ENCODE assay signal across 22 cellular contexts in the genomic region with DNA sequence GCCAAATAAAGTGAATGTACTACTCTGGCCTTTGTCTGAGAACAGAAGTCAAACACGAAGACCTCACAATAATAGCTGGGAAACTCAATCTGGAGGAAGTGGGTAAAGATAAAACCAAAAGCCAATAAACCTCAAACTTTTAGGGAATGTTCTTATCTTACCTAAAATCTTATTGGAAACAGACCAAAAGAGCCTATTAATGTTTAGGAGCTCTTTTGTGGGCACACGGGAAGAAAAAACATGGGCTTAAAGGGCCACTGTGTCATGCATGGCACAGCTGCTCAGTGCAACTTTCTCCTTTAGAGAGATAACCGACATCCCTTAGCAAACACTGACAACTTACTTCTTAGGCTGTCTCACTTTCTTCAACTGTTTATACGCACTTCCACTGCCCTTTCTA. TPM values are rescaled to one million over a fixed set of nuclear protein-coding genes. Genes with fewer than 3 reads are reported as not detected.
DNase-seq lines count a peak whose midpoint lies in the region; ATAC-seq, FAIRE-seq and TF ChIP-seq lines count a peak whose summit lies in the region.
"Had no signal": no experiment of that assay in that cellular context is flagged by ENCODE, and none has a peak within 500 bp of the region (broad histone marks: within the 10 kb centered on the region; RNA-seq: fewer than 3 reads in every experiment).

No MANE protein-coding gene starts in this region.

- no peak for FAIRE-seq in urothelium cell line (lab: Jason Lieb, UNC)

- no peaks in the 10 kb centered on the region; the same call in 1 of the 2 replicates for H3K27me3 Mint-ChIP-seq in HFFc6 (ENCODE audit: insufficient read depth)
- H3K27me3 Mint-ChIP-seq in activated naive CD8-positive, alpha-beta T cell treated with anti-CD3 and anti-CD28 coated beads, Interleukin-2, amount 50 U/mL, for 24 hours: no peaks in the 10 kb centered on the region
- H3K27me3 Mint-ChIP-seq: activated CD4-positive, alpha-beta T cell treated with anti-CD3 and anti-CD28 coated beads, Interleukin-2, amount 10 ng/mL, durations not matched to agents 7 days and 5 days; stimulated activated naive B cell treated with anti-CD40 and anti-IgM and Interleukin-4, amounts not matched to agents 10 μg/mL and 1 μg/mL and 100 μg/mL, for 72 hours had no signal

- H3K27me3 ChIP-seq in SK-N-SH (ENCODE audit: insufficient read depth): no peaks in the 10 kb centered on the region
- H3K27me3 ChIP-seq: tibial artery had no signal

- 28% methylated on average over 4 of the region's 4 CpGs for WGBS in SK-N-SH (ENCODE audit: low lambda C conversion rate)

- no peaks in the 10 kb centered on the region for H3K9me2 ChIP-seq in SK-N-SH

- peaks cover 11% of the 10 kb centered on the region for H3F3A ChIP-seq in SK-N-SH (replicated peaks; ENCODE audit: insufficient read depth)

- no peaks in the 10 kb centered on the region for H3K9me3 ChIP-seq in SK-N-SH
- H3K9me3 ChIP-seq: tibial artery had no signal

- H2AFZ ChIP-seq in SK-N-SH (ENCODE audit: low read depth): no peak overlapping the region

- no peak overlapping the region for H3K9ac ChIP-seq in SK-N-SH

- H3K36me3 Mint-ChIP-seq in HFFc6 (ENCODE audit: low read depth): peaks cover 9% of the 10 kb centered on the region
- H3K36me3 Mint-ChIP-seq in activated naive CD8-positive, alpha-beta T cell treated with anti-CD3 and anti-CD28 coated beads, Interleukin-2, amount 50 U/mL, for 24 hours (ENCODE audit: low read depth): peaks cover 18% of the 10 kb centered on the region

- peaks cover 3% of the 10 kb centered on the region; the same call in 1 of the 2 replicates for H3K79me2 ChIP-seq in SK-N-SH (ENCODE audit: insufficient read depth)

- DNase-seq in HFFc6: peak; percentile 47
- DNase-seq in SK-N-SH: no peak
- peak; percentile 16 for DNase-seq in dedifferentiated amniotic fluid mesenchymal stem cell (ENCODE audit: extremely low spot score)
- peak; percentile 17 for DNase-seq in urothelium cell line (ENCODE audit: low spot score)
- no peak for DNase-seq in activated naive CD8-positive, alpha-beta T cell treated with anti-CD3 and anti-CD28 coated beads, Interleukin-2, amount 50 U/mL, for 24 hours
- no peak for DNase-seq in GM10248 (ENCODE audit: extremely low spot score)
- DNase-seq: activated CD4-positive, alpha-beta T cell treated with anti-CD3 and anti-CD28 coated beads, Interleukin-2, amount 10 ng/mL, durations not matched to agents 7 days and 5 days; activated CD8-positive, alpha-beta memory T cell treated with anti-CD3 and anti-CD28 coated beads, Interleukin-2, amount 50 U/mL, for 48 hours; activated naive CD4-positive, alpha-beta T cell; aorta; C1 segment of cervical spinal cord; cortex of kidney; H9; NCI-H2029; retina; SHP77 treated with DMSO at 0.1 percent for 48 hours; stimulated activated naive B cell treated with anti-CD40 and anti-IgM and Interleukin-4, amounts not matched to agents 10 μg/mL and 1 μg/mL and 100 μg/mL, for 72 hours; T-helper 9 cell; tibial artery had no signal

- TF ChIP-seq RAD21 in SK-N-SH (IDR thresholded peaks at IDR 0.05; ENCODE audit: low read length): no peak

- 0 out of 2 replicates have a peak overlapping the region, but pooled peaks have one; percentile 26 for H3K4me2 ChIP-seq in SK-N-SH

- TF ChIP-seq EP300 in SK-N-SH (IDR thresholded peaks at IDR 0.05; ENCODE audit: borderline replicate concordance in 1 of 2, low read depth in 1 of 2, low read length in 1 of 2): 0 out of 4 replicates have a peak, but pooled peaks of 1 of the 2 experiments have one; percentile 42

- no peak overlapping the region; the same call in none of the 2 replicates for H3K4me3 Mint-ChIP-seq in HFFc6
- no peak overlapping the region for H3K4me3 Mint-ChIP-seq in activated naive CD8-positive, alpha-beta T cell treated with anti-CD3 and anti-CD28 coated beads, Interleukin-2, amount 50 U/mL, for 24 hours
- H3K4me3 Mint-ChIP-seq: activated CD4-positive, alpha-beta T cell treated with anti-CD3 and anti-CD28 coated beads, Interleukin-2, amount 10 ng/mL, durations not matched to agents 7 days and 5 days; H9; neural crest cell; stimulated activated naive B cell treated with anti-CD40 and anti-IgM and Interleukin-4, amounts not matched to agents 10 μg/mL and 1 μg/mL and 100 μg/mL, for 72 hours had no signal

- H3K27ac ChIP-seq in SK-N-SH (ENCODE audit: low read depth in 2 of 2, low read length in 1 of 2): peak overlapping the region in 1 of 2 experiments; percentile 55; a peak in 3 of 4 replicates
- H3K27ac ChIP-seq: epithelial cell of prostate, tibial artery had no signal

- H3K4me1 Mint-ChIP-seq in HFFc6 (ENCODE audit: low read depth): peaks cover 33% of the 10 kb centered on the region
- H3K4me1 Mint-ChIP-seq in activated naive CD8-positive, alpha-beta T cell treated with anti-CD3 and anti-CD28 coated beads, Interleukin-2, amount 50 U/mL, for 24 hours: peaks cover 5% of the 10 kb centered on the region
- H3K4me1 Mint-ChIP-seq: H9, neural crest cell had no signal

- H3K4me3 ChIP-seq in SK-N-SH (ENCODE audit: low read depth in 2 of 2, low read length in 1 of 2): no peak overlapping the region
- H3K4me3 ChIP-seq: tibial artery had no signal

- peaks cover 0 to 8% of the 10 kb centered on the region in 2 experiments; a peak in 2 of 4 replicates for H3K4me1 ChIP-seq in SK-N-SH (ENCODE audit: control insufficient read depth in 1 of 2, insufficient read depth in 2 of 2, low read depth in 1 of 2, low read length in 1 of 2)

- peak overlapping the region; percentile 24 for H3K27ac Mint-ChIP-seq in HFFc6
- no peak overlapping the region for H3K27ac Mint-ChIP-seq in activated naive CD8-positive, alpha-beta T cell treated with anti-CD3 and anti-CD28 coated beads, Interleukin-2, amount 50 U/mL, for 24 hours
- H3K27ac Mint-ChIP-seq: activated CD4-positive, alpha-beta T cell treated with anti-CD3 and anti-CD28 coated beads, Interleukin-2, amount 10 ng/mL, durations not matched to agents 7 days and 5 days; H9; stimulated activated naive B cell treated with anti-CD40 and anti-IgM and Interleukin-4, amounts not matched to agents 10 μg/mL and 1 μg/mL and 100 μg/mL, for 72 hours had no signal

- POLR2A ChIA-PET in SK-N-SH (lab: Yijun Ruan, JAX) (no interaction called here), GM10248 (lab: Yijun Ruan, JAX) (no interaction called here)

- CTCF ChIA-PET in SK-N-SH (lab: Yijun Ruan, JAX) (interaction anchor here (0.6 to 1.1 kb wide), 3 partner anchors 40 to 237 kb away, joined by 3 to 4 read pairs (median 3); a partner anchor contains a TSS), GM10248 (lab: Yijun Ruan, JAX) (interaction anchor here (1.1 to 1.5 kb wide), 4 partner anchors 9 to 330 kb away, joined by 3 read pairs; no protein-coding TSS in a partner anchor)

- peaks cover 0 to 2% of the 10 kb centered on the region in 2 experiments for H3K36me3 ChIP-seq in SK-N-SH (replicated peaks in 1 of 2; ENCODE audit: control insufficient read depth in 1 of 2, insufficient read depth in 2 of 2, low read length in 1 of 2)

- no peaks in the 10 kb centered on the region for H3K9me3 Mint-ChIP-seq in HFFc6
- no peaks in the 10 kb centered on the region for H3K9me3 Mint-ChIP-seq in activated naive CD8-positive, alpha-beta T cell treated with anti-CD3 and anti-CD28 coated beads, Interleukin-2, amount 50 U/mL, for 24 hours
- H3K9me3 Mint-ChIP-seq: activated CD4-positive, alpha-beta T cell treated with anti-CD3 and anti-CD28 coated beads, Interleukin-2, amount 10 ng/mL, durations not matched to agents 7 days and 5 days; H9; neural crest cell had no signal

- no peak for ATAC-seq in activated naive CD8-positive, alpha-beta T cell treated with anti-CD3 and anti-CD28 coated beads, Interleukin-2, amount 50 U/mL, for 24 hours
- ATAC-seq in HG03520 (IDR thresholded peaks at IDR 0.05; ENCODE audit: unreplicated experiment): no peak
- ATAC-seq: stimulated activated naive B cell treated with anti-CD40 and anti-IgM and Interleukin-4, amounts not matched to agents 10 μg/mL and 1 μg/mL and 100 μg/mL, for 72 hours had no signal

- H4K20me1 ChIP-seq in SK-N-SH (ENCODE audit: insufficient read depth): no peaks in the 10 kb centered on the region

- TF ChIP-seq CTCF in HFFc6 (IDR thresholded peaks at IDR 0.05) (no peak), SK-N-SH (IDR thresholded peaks at IDR 0.05) (no peak), GM10248 (IDR thresholded peaks at IDR 0.05; ENCODE audit: control extremely low read depth, extremely low read depth, low read depth, missing control alignments) (no peak)

TF ChIP-seq in SK-N-SH, 30 proteins besides CTCF, POLR2A, EP300 and RAD21 (continues in another document):
- no peak for TF ChIP-seq FOSL2 (IDR thresholded peaks at IDR 0.05; ENCODE audit: borderline replicate concordance, low read depth)
- no peak for TF ChIP-seq FOXM1 (IDR thresholded peaks at IDR 0.05; ENCODE audit: low read depth)
- no peak for TF ChIP-seq FOXJ3 (CRISPR knock-in tag; IDR thresholded peaks at IDR 0.05)
- peak; percentile 9; the same call in 1 of the 2 replicates for TF ChIP-seq RXRA (IDR thresholded peaks at IDR 0.05; ENCODE audit: borderline replicate concordance, low read depth)
- TF ChIP-seq, protein P1, sequence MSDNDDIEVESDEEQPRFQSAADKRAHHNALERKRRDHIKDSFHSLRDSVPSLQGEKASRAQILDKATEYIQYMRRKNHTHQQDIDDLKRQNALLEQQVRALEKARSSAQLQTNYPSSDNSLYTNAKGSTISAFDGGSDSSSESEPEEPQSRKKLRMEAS (IDR thresholded peaks at IDR 0.05; ENCODE audit: low read depth): 0 out of 2 replicates have a peak, but pooled peaks have one; percentile 17
- TF ChIP-seq GABPA (IDR thresholded peaks at IDR 0.05; ENCODE audit: low read depth): no peak
- peak; percentile 30; the same call in 1 of the 2 replicates for TF ChIP-seq JUND (IDR thresholded peaks at IDR 0.05)
- TF ChIP-seq TEAD4 (IDR thresholded peaks at IDR 0.05; ENCODE audit: borderline replicate concordance, insufficient read depth): peak; percentile 64

RNA-seq across cellular contexts. Expression of a gene that starts 16.1 kb away (rescaled TPM):
- total RNA-seq in HFFc6 (2021; fragmentation: NEBNext Ultra II Directional; extraction: Animal tissue kit (Norgen Biotek cat#: 25700)): 10 to 100 TPM; 39.2 to 45.5 (median 44.1) TPM
- polyA plus RNA-seq in SK-N-SH (2012; rRNA removed): 21.3 and 24.8 TPM in 2 replicates
- polyA plus RNA-seq in SK-N-SH (2012; cell fraction: cytosol; rRNA removed): 29.3 and 31.5 TPM in 2 replicates
- polyA plus RNA-seq in SK-N-SH (2012; cell fraction: nucleus; rRNA removed): 11.6 and 15.9 TPM in 2 replicates

RNA-seq across cellular contexts. Expression of a gene that starts 40.8 kb away (rescaled TPM):
- 10 to 100 TPM; 27.8 to 33.3 (median 31.5) TPM for total RNA-seq in HFFc6 (2021; fragmentation: NEBNext Ultra II Directional; extraction: Animal tissue kit (Norgen Biotek cat#: 25700))
- polyA plus RNA-seq in SK-N-SH (2012; rRNA removed): 39.3 and 44.2 TPM in 2 replicates
- polyA plus RNA-seq in SK-N-SH (2012; cell fraction: cytosol; rRNA removed): 24.8 and 25.4 TPM in 2 replicates
- 111 and 121 TPM in 2 replicates for polyA plus RNA-seq in SK-N-SH (2012; cell fraction: nucleus; rRNA removed)

RNA-seq across cellular contexts. Expression of a gene that starts 41.7 kb away (rescaled TPM):
- 100 to 1,000 TPM; 121 to 137 (median 128) TPM for total RNA-seq in HFFc6 (2021; fragmentation: NEBNext Ultra II Directional; extraction: Animal tissue kit (Norgen Biotek cat#: 25700))
- 230 and 247 TPM in 2 replicates for polyA plus RNA-seq in SK-N-SH (2012; rRNA removed)
- polyA plus RNA-seq in SK-N-SH (2012; cell fraction: cytosol; rRNA removed): 122 and 163 TPM in 2 replicates
- polyA plus RNA-seq in SK-N-SH (2012; cell fraction: nucleus; rRNA removed): 383 and 398 TPM in 2 replicates

Comparison
In these comparisons a context has a peak if more than half of its experiments do, and no peak if none do; other contexts are left out.
1. DNase-seq: peak in HFFc6 (single experiment), dedifferentiated amniotic fluid mesenchymal stem cell (single experiment) and urothelium cell line (single experiment); none in SK-N-SH (single experiment), activated naive CD8-positive, alpha-beta T cell treated with anti-CD3 and anti-CD28 coated beads, Interleukin-2, amount 50 U/mL, for 24 hours (single experiment) and GM10248 (single experiment).